28 cellular contexts compared by ENCODE assay signal in genomic region chr14:63457498-63457897, GRCh38.
"Had no signal": no experiment of that assay in that cellular context is flagged by ENCODE, and none has a peak within 500 bp of the region (broad histone marks: within the 10 kb centered on the region; RNA-seq: fewer than 3 reads in every experiment).

No MANE protein-coding gene starts in this region.

- H3K9me3 Mint-ChIP-seq: activated CD4-positive, alpha-beta memory T cell treated with anti-CD3 and anti-CD28 coated beads, Interleukin-2, amount 10 ng/mL, durations not matched to agents 7 days and 5 days; activated CD4-positive, alpha-beta T cell treated with anti-CD3 and anti-CD28 coated beads, Interleukin-2, amount 10 ng/mL, durations not matched to agents 7 days and 5 days; activated T-cell treated with anti-CD3 and anti-CD28 coated beads, Interleukin-2, amount 50 U/mL, for 24 hours; central memory CD8-positive, alpha-beta T cell; dendritic cell treated with granulocyte-macrophage colony-stimulating factor and Interleukin-4, amounts not matched to agents 40 ng/mL and 50 ng/mL, for 4 days; nephron; stimulated activated effector memory CD8-positive, alpha-beta T cell treated with anti-CD3 and anti-CD28 coated beads, Interleukin-12 subunit alpha, Interleukin-12 subunit beta, amount 100 ng/mL, for 72 hours; stimulated activated naive CD8-positive, alpha-beta T cell treated with anti-CD3 and anti-CD28 coated beads, Interleukin-15, amount 100 ng/mL, for 72 hours had no signal

- DNase-seq: activated CD4-positive, alpha-beta memory T cell treated with anti-CD3 and anti-CD28 coated beads, Interleukin-2, amount 10 ng/mL, durations not matched to agents 7 days and 5 days; activated CD4-positive, alpha-beta T cell treated with anti-CD3 and anti-CD28 coated beads for 1 hour; activated CD4-positive, alpha-beta T cell treated with anti-CD3 and anti-CD28 coated beads, Interleukin-2, amount 10 ng/mL, durations not matched to agents 7 days and 5 days; activated CD8-positive, alpha-beta memory T cell treated with anti-CD3 and anti-CD28 coated beads, Interleukin-2, amount 50 U/mL, for 48 hours; activated gamma-delta T cell treated with Interleukin-2 at 50 U/mL for 16 hours; activated naive CD4-positive, alpha-beta T cell treated with anti-CD3 and anti-CD28 coated beads, Interleukin-2, amount 50 U/mL, for 16 hours; activated T-cell treated with anti-CD3 and anti-CD28 coated beads, Interleukin-2, amount 50 U/mL, for 24 hours; amygdala; foreskin keratinocyte; heart left ventricle; lower lobe of right lung; mesenchymal stem cell; stimulated activated CD4-positive, alpha-beta T cell treated with anti-CD3 and anti-CD28 coated beads, Interleukin-4, amount 100 ng/mL, for 24 hours; stimulated activated naive CD8-positive, alpha-beta T cell treated with anti-CD3 and anti-CD28 coated beads, Interleukin-15, amount 100 ng/mL, for 72 hours; substantia nigra; T-helper 17 cell; T1000; upper lobe of left lung had no signal

- H3K27me3 ChIP-seq: esophagus muscularis mucosa, foreskin keratinocyte, heart left ventricle, neutrophil, upper lobe of left lung, vagina had no signal

- H3K9me3 ChIP-seq: esophagus muscularis mucosa, heart left ventricle, lower lobe of right lung, neutrophil, upper lobe of left lung, vagina had no signal

- H3K36me3 ChIP-seq: esophagus muscularis mucosa, vagina had no signal

- H3K27me3 Mint-ChIP-seq: activated CD4-positive, alpha-beta memory T cell treated with anti-CD3 and anti-CD28 coated beads, Interleukin-2, amount 10 ng/mL, durations not matched to agents 7 days and 5 days; activated CD4-positive, alpha-beta T cell treated with anti-CD3 and anti-CD28 coated beads, Interleukin-2, amount 10 ng/mL, durations not matched to agents 7 days and 5 days; activated T-cell treated with anti-CD3 and anti-CD28 coated beads, Interleukin-2, amount 50 U/mL, for 24 hours; central memory CD8-positive, alpha-beta T cell; dendritic cell treated with granulocyte-macrophage colony-stimulating factor and Interleukin-4, amounts not matched to agents 40 ng/mL and 50 ng/mL, for 4 days; progenitor cell of endocrine pancreas; stimulated activated naive CD8-positive, alpha-beta T cell treated with anti-CD3 and anti-CD28 coated beads, Interleukin-15, amount 100 ng/mL, for 72 hours; T-helper 17 cell had no signal

- ATAC-seq: foreskin keratinocyte; heart left ventricle; lower lobe of right lung; sciatic nerve; stimulated activated effector memory CD8-positive, alpha-beta T cell treated with anti-CD3 and anti-CD28 coated beads, Interleukin-12 subunit alpha, Interleukin-12 subunit beta, amount 100 ng/mL, for 72 hours; stimulated activated naive CD8-positive, alpha-beta T cell treated with anti-CD3 and anti-CD28 coated beads, Interleukin-15, amount 100 ng/mL, for 72 hours; T-helper 17 cell had no signal

- H3K27ac ChIP-seq: esophagus muscularis mucosa, foreskin keratinocyte, heart left ventricle, lower lobe of right lung, neutrophil, skin epidermis, upper lobe of left lung, vagina had no signal

- H3K27ac Mint-ChIP-seq: activated CD4-positive, alpha-beta memory T cell treated with anti-CD3 and anti-CD28 coated beads, Interleukin-2, amount 10 ng/mL, durations not matched to agents 7 days and 5 days; activated CD4-positive, alpha-beta T cell treated with anti-CD3 and anti-CD28 coated beads, Interleukin-2, amount 10 ng/mL, durations not matched to agents 7 days and 5 days; activated T-cell treated with anti-CD3 and anti-CD28 coated beads, Interleukin-2, amount 50 U/mL, for 24 hours; dendritic cell treated with granulocyte-macrophage colony-stimulating factor and Interleukin-4, amounts not matched to agents 40 ng/mL and 50 ng/mL, for 4 days; nephron; progenitor cell of endocrine pancreas; stimulated activated effector memory CD8-positive, alpha-beta T cell treated with anti-CD3 and anti-CD28 coated beads, Interleukin-12 subunit alpha, Interleukin-12 subunit beta, amount 100 ng/mL, for 72 hours; stimulated activated naive CD8-positive, alpha-beta T cell treated with anti-CD3 and anti-CD28 coated beads, Interleukin-15, amount 100 ng/mL, for 72 hours; T-helper 17 cell had no signal

- H3K4me3 Mint-ChIP-seq: activated CD4-positive, alpha-beta memory T cell treated with anti-CD3 and anti-CD28 coated beads, Interleukin-2, amount 10 ng/mL, durations not matched to agents 7 days and 5 days; activated CD4-positive, alpha-beta T cell treated with anti-CD3 and anti-CD28 coated beads, Interleukin-2, amount 10 ng/mL, durations not matched to agents 7 days and 5 days; activated T-cell treated with anti-CD3 and anti-CD28 coated beads, Interleukin-2, amount 50 U/mL, for 24 hours; central memory CD8-positive, alpha-beta T cell; dendritic cell treated with granulocyte-macrophage colony-stimulating factor and Interleukin-4, amounts not matched to agents 40 ng/mL and 50 ng/mL, for 4 days; nephron; stimulated activated effector memory CD8-positive, alpha-beta T cell treated with anti-CD3 and anti-CD28 coated beads, Interleukin-12 subunit alpha, Interleukin-12 subunit beta, amount 100 ng/mL, for 72 hours; stimulated activated naive CD8-positive, alpha-beta T cell treated with anti-CD3 and anti-CD28 coated beads, Interleukin-15, amount 100 ng/mL, for 72 hours; T-helper 17 cell had no signal

- H3K4me3 ChIP-seq: esophagus muscularis mucosa, heart left ventricle, lower lobe of right lung, skin epidermis, upper lobe of left lung, vagina had no signal
